In the genomic region with DNA sequence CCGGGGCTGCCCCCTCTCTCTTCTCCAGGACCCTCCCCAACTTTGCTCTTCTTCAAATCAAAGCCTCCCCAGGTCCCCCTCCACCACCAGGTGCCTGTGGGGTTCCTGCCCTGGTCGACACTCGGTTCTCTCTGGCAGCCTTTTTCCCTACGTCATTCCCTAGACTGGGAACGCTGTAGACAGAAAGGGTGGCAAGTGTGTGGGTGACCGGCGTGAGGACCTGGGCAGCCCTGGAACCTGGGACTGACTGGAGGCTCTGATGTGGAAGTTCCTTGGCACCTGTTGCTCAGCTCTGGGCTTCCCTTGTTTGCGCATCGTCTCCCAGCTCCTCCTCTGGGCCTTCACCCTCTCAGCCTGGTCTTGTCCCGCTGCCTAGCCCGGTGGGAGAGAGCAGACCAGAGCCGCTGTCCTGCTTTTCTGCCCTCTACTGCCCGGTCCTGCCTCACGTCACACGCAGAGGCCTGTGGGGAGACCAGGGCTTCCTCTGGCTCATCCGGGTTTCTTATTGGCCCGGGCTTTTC, we compare ENCODE assay signal across 9 cellular contexts. TPM values are rescaled to one million over a fixed set of nuclear protein-coding genes. Genes with fewer than 3 reads are reported as not detected.
DNase-seq lines count a peak whose midpoint lies in the region; ATAC-seq and TF ChIP-seq lines count a peak whose summit lies in the region.
"Had no signal": no experiment of that assay in that cellular context is flagged by ENCODE, and none has a peak within 500 bp of the region (broad histone marks: within the 10 kb centered on the region; RNA-seq: fewer than 3 reads in every experiment).

No MANE protein-coding gene starts in this region.

- H3K4me3 ChIP-seq in SJCRH30, result peak overlapping the region; percentile 70
- peak overlapping the region in 3 of 4 donors; percentile 77 to 89 (median 85) for H3K4me3 ChIP-seq in esophagus squamous epithelium
- H3K4me3 ChIP-seq in skeletal muscle satellite cell (ENCODE audit: low read length), result peak overlapping the region; percentile 80

- DNase-seq in DMS53 (lab: John Stamatoyannopoulos, UW) (peak; percentile 55), DMS53 treated with DMSO at 0.1 percent for 48 hours (lab: John Stamatoyannopoulos, UW; ENCODE audit: unreplicated experiment) (no peak), SJCRH30 (no peak), esophagus squamous epithelium (lab: John Stamatoyannopoulos, UW) (no peak), NCI-H2107 (lab: John Stamatoyannopoulos, UW) (no peak), occipital lobe (lab: John Stamatoyannopoulos, UW) (no peak)

- H3K9ac ChIP-seq in skeletal muscle satellite cell (ENCODE audit: low read depth, low read length), result peak overlapping the region; percentile 83

- H3K4me1 ChIP-seq in SJCRH30 (peaks cover 6% of the 10 kb centered on the region; the same call in 1 of the 2 replicates), esophagus squamous epithelium (peaks cover 53 to 68% (median 55%) of the 10 kb centered on the region in 3 donors), skeletal muscle satellite cell (ENCODE audit: control insufficient read depth, insufficient read depth, low read length) (peaks cover 42% of the 10 kb centered on the region)

- ATAC-seq in HG03432 (IDR thresholded peaks at IDR 0.05; ENCODE audit: unreplicated experiment), result no peak
- ATAC-seq: pancreas had no signal

- H3K27ac ChIP-seq in SJCRH30 (no peak overlapping the region), esophagus squamous epithelium (peak overlapping the region; percentile 55 to 99 (median 88))

- H3K4me2 ChIP-seq in skeletal muscle satellite cell (ENCODE audit: low read length), result peak overlapping the region; percentile 92

- no peaks in the 10 kb centered on the region for H3K9me3 ChIP-seq in SJCRH30 (replicated peaks)
- H3K9me3 ChIP-seq in esophagus squamous epithelium, result no peaks in the 10 kb centered on the region
- H3K9me3 ChIP-seq in skeletal muscle satellite cell (replicated peaks; ENCODE audit: low read length), result no peaks in the 10 kb centered on the region
- H3K9me3 ChIP-seq: pancreas had no signal

- no peak for TF ChIP-seq POLR2A in esophagus squamous epithelium (IDR thresholded peaks at IDR 0.05)

- H3K27me3 ChIP-seq in SJCRH30, result no peaks in the 10 kb centered on the region
- no peaks in the 10 kb centered on the region for H3K27me3 ChIP-seq in esophagus squamous epithelium
- H3K27me3 ChIP-seq in skeletal muscle satellite cell (ENCODE audit: control insufficient read depth, insufficient read depth, low read length), result no peaks in the 10 kb centered on the region
- H3K27me3 ChIP-seq: pancreas had no signal

- 39 to 56% methylated on average over 13 to 14 of the region's 17 CpGs for WGBS in esophagus squamous epithelium, 2 donors

- peaks cover 51% of the 10 kb centered on the region for H3K36me3 ChIP-seq in SJCRH30
- H3K36me3 ChIP-seq in esophagus squamous epithelium, result peaks cover 6 to 16% (median 7%) of the 10 kb centered on the region in 3 donors
- peaks cover 27% of the 10 kb centered on the region for H3K36me3 ChIP-seq in skeletal muscle satellite cell (ENCODE audit: insufficient read depth, low read length)
- H3K36me3 ChIP-seq: pancreas had no signal

- intact Hi-C loops in esophagus squamous epithelium (cut with DNase I), result no loop called here

- TF ChIP-seq CTCF in esophagus squamous epithelium (IDR thresholded peaks at IDR 0.05), result no peak

RNA-seq across cellular contexts. Expression of a gene that starts 1.3 kb away (rescaled TPM):
- total RNA-seq in SJCRH30 (2014; rRNA removed; shearing (Covaris generic)), result 68.3 and 74.7 TPM in 2 replicates
- 10 to 100 TPM; 14.9 to 41.3 (median 19.6) TPM for total RNA-seq in esophagus squamous epithelium
- 14.7 and 18.3 TPM in 2 replicates for total RNA-seq in skeletal muscle satellite cell (2012; rRNA removed)
- total RNA-seq in occipital lobe, result 1.6 TPM

RNA-seq across cellular contexts. Expression of a gene that starts 1.5 kb away (rescaled TPM):
- total RNA-seq in SJCRH30 (2014; rRNA removed; shearing (Covaris generic)), result 15.5 and 18.6 TPM in 2 replicates
- total RNA-seq in esophagus squamous epithelium (10 to 100 TPM; 30.4 to 47.5 (median 38.3) TPM), occipital lobe (12.8 TPM)
- 16.2 and 31.0 TPM in 2 replicates for total RNA-seq in skeletal muscle satellite cell (2012; rRNA removed)

RNA-seq across cellular contexts. Expression of a gene that starts 10.5 kb away (rescaled TPM):
- 177 and 183 TPM in 2 replicates for total RNA-seq in SJCRH30 (2014; rRNA removed; shearing (Covaris generic))
- total RNA-seq in esophagus squamous epithelium, result 10 to 100 TPM; 32.4 to 60.1 (median 48.6) TPM
- total RNA-seq in skeletal muscle satellite cell (2012; rRNA removed), result 50.4 and 72.7 TPM in 2 replicates
- total RNA-seq in occipital lobe, result 48.8 TPM

RNA-seq across cellular contexts. Expression of a gene that starts 38.5 kb away (rescaled TPM):
- 0.13 and 0.51 TPM in 2 replicates for total RNA-seq in SJCRH30 (2014; rRNA removed; shearing (Covaris generic))
- total RNA-seq in esophagus squamous epithelium (1 to 10 TPM in 1 of 4 donors, under 1 TPM in 3; 0.22 to 2.5 (median 0.47) TPM), occipital lobe (0.78 TPM)
- total RNA-seq in skeletal muscle satellite cell (2012; rRNA removed), result 2.5 and 5.9 TPM in 2 replicates
